Comparison of ENCODE assay signal across 8 cellular contexts in genomic region chr6:33271608-33272357, GRCh38. TPM values are rescaled to one million over a fixed set of nuclear protein-coding genes. Genes with fewer than 3 reads are reported as not detected.
DNase-seq lines count a peak whose midpoint lies in the region; ATAC-seq, FAIRE-seq and TF ChIP-seq lines count a peak whose summit lies in the region.

RPS18 (plus strand) TSS chr6:33272075; CDS start chr6:33272120, 45 bp downstream.
VPS52 (minus strand) TSS chr6:33271876; CDS start chr6:33271675, 201 bp downstream.

- peak within 1 kb of the TSS; percentile 82 for H2AFZ ChIP-seq in hepatocyte

- H3K36me3 ChIP-seq in hepatocyte (replicated peaks; ENCODE audit: insufficient read depth, low read depth) = peaks cover 4% of the 10 kb centered on the region

- H3K4me3 ChIP-seq in astrocyte of the cerebellum (ENCODE audit: low read depth, low read length) (peak within 1 kb of the TSS; percentile 95), hepatocyte (peak within 1 kb of the TSS; percentile 73)

- H4K20me1 ChIP-seq in hepatocyte (ENCODE audit: insufficient read depth, poor library complexity, severe bottlenecking) = peaks cover 29% of the 10 kb centered on the region

- peaks cover 44% of the 10 kb centered on the region for H3K4me1 ChIP-seq in hepatocyte (ENCODE audit: insufficient read depth)

- H3K27ac ChIP-seq in hepatocyte = peak within 1 kb of the TSS; percentile 98

- H3K27me3 ChIP-seq in hepatocyte = no peaks in the 10 kb centered on the region

- DNase-seq in GM18507 (ENCODE audit: extremely low spot score, insufficient read length, low read depth) (peak; percentile 76), NCI-H2029 treated with DMSO at 0.1 percent for 48 hours (lab: John Stamatoyannopoulos, UW) (peak; percentile 98), T-helper 9 cell (peak; percentile 82), astrocyte of the cerebellum (ENCODE audit: low read depth) (peak; percentile 99), hepatocyte (ENCODE audit: low spot score) (peak; percentile 98), retina (peak; percentile 97), cortex of kidney (lab: John Stamatoyannopoulos, UW) (no peak)

- in situ Hi-C loops in astrocyte of the cerebellum (cut with HindIII; ENCODE audit: low sequenced_read_pairs) = no loop called here

- no peak for TF ChIP-seq CTCF in astrocyte of the cerebellum (IDR thresholded peaks at IDR 0.05; ENCODE audit: low read depth, low read length, missing control alignments)
- TF ChIP-seq CTCF in hepatocyte (IDR thresholded peaks at IDR 0.05; ENCODE audit: poor library complexity) = no peak

- peak; percentile 95 for FAIRE-seq in GM18507 (lab: Jason Lieb, UNC)

- peak; percentile 83 for ATAC-seq in HG02981 (IDR thresholded peaks at IDR 0.05; ENCODE audit: unreplicated experiment)

- 1% methylated on average over 49 of the region's 49 CpGs for WGBS in hepatocyte (ENCODE audit: low lambda C conversion rate, missing lambda C conversion rate)

- no peaks in the 10 kb centered on the region for H3K9me3 ChIP-seq in hepatocyte (ENCODE audit: low read depth)

- H3K79me2 ChIP-seq in hepatocyte = peaks cover 52% of the 10 kb centered on the region

- peak within 1 kb of the TSS; percentile 96 for H3K4me2 ChIP-seq in hepatocyte

- no peaks in the 10 kb centered on the region for H3K9me2 ChIP-seq in hepatocyte (replicated peaks; ENCODE audit: insufficient read depth)

RNA-seq across cellular contexts. Expression of gene RPS18, which starts in this region (rescaled TPM):
- 3,293 and 3,728 TPM in 2 replicates for total RNA-seq in hepatocyte
- polyA plus RNA-seq in hepatocyte = 1,497 and 1,517 TPM in 2 replicates

RNA-seq across cellular contexts. Expression of gene VPS52, which starts in this region (rescaled TPM):
- total RNA-seq in hepatocyte = 28.8 and 43.2 TPM in 2 replicates
- 42.5 and 48.3 TPM in 2 replicates for polyA plus RNA-seq in hepatocyte
